ENCODE assay signal across 8 cellular contexts in genomic region chr5:177302354-177303110, GRCh38. TPM values are rescaled to one million over a fixed set of nuclear protein-coding genes. Genes with fewer than 3 reads are reported as not detected.
DNase-seq lines count a peak whose midpoint lies in the region; ATAC-seq and TF ChIP-seq lines count a peak whose summit lies in the region.

No MANE protein-coding gene starts in this region.

- H3K27me3 Mint-ChIP-seq in activated CD4-positive, alpha-beta memory T cell treated with anti-CD3 and anti-CD28 coated beads for 36 hours, result no peaks in the 10 kb centered on the region

- H3K27ac ChIP-seq in left ventricle myocardium inferior (replicated peaks), result peak overlapping the region; percentile 93

- H3K4me1 ChIP-seq in left ventricle myocardium inferior, result peaks cover 65% of the 10 kb centered on the region

- no peaks in the 10 kb centered on the region for H3K9me3 Mint-ChIP-seq in activated CD4-positive, alpha-beta memory T cell treated with anti-CD3 and anti-CD28 coated beads for 36 hours
- H3K9me3 Mint-ChIP-seq in stimulated activated effector memory CD8-positive, alpha-beta T cell treated with anti-CD3 and anti-CD28 coated beads, Interleukin-12 subunit alpha, Interleukin-12 subunit beta, amount 100 ng/mL, for 72 hours, result no peaks in the 10 kb centered on the region

- H3K27ac Mint-ChIP-seq in activated CD4-positive, alpha-beta memory T cell treated with anti-CD3 and anti-CD28 coated beads for 36 hours, result peak overlapping the region; percentile 67
- peak overlapping the region; percentile 86 for H3K27ac Mint-ChIP-seq in stimulated activated effector memory CD8-positive, alpha-beta T cell treated with anti-CD3 and anti-CD28 coated beads, Interleukin-12 subunit alpha, Interleukin-12 subunit beta, amount 100 ng/mL, for 72 hours

- POLR2A ChIA-PET in activated CD4-positive, alpha-beta memory T cell treated with anti-CD3 and anti-CD28 coated beads for 36 hours (lab: Charles Lee), result interaction anchor here (1.7 to 2.0 kb wide), 2 partner anchors 10 to 25 kb away, joined by 3 to 7 read pairs; partner anchors contain the start of gene MXD3

- DNase-seq in left ventricle myocardium inferior (no peak), Right ventricle myocardium inferior (ENCODE audit: missing footprints) (no peak), hepatic stellate cell (ENCODE audit: low spot score) (peak; percentile 37), NCI-H510A (lab: John Stamatoyannopoulos, UW) (no peak), HuH-7.5 (ENCODE audit: low spot score) (no peak)
- no peak for DNase-seq in activated CD4-positive, alpha-beta memory T cell treated with anti-CD3 and anti-CD28 coated beads for 36 hours
- DNase-seq in stimulated activated effector memory CD8-positive, alpha-beta T cell treated with anti-CD3 and anti-CD28 coated beads, Interleukin-12 subunit alpha, Interleukin-12 subunit beta, amount 100 ng/mL, for 72 hours (ENCODE audit: low spot score in 2 of 2), result no peak

- CTCF ChIA-PET in activated CD4-positive, alpha-beta memory T cell treated with anti-CD3 and anti-CD28 coated beads for 36 hours (lab: Charles Lee), result interaction anchor here (1.3 to 2.0 kb wide), 8 partner anchors 7 to 199 kb away, joined by 3 to 14 read pairs (median 4); no protein-coding TSS in a partner anchor

- H3K27me3 ChIP-seq in left ventricle myocardium inferior (ENCODE audit: low read depth), result no peaks in the 10 kb centered on the region

- H3K4me3 Mint-ChIP-seq in activated CD4-positive, alpha-beta memory T cell treated with anti-CD3 and anti-CD28 coated beads for 36 hours, result peak overlapping the region; percentile 96
- peak overlapping the region; percentile 90 for H3K4me3 Mint-ChIP-seq in stimulated activated effector memory CD8-positive, alpha-beta T cell treated with anti-CD3 and anti-CD28 coated beads, Interleukin-12 subunit alpha, Interleukin-12 subunit beta, amount 100 ng/mL, for 72 hours

- H3K4me1 Mint-ChIP-seq in activated CD4-positive, alpha-beta memory T cell treated with anti-CD3 and anti-CD28 coated beads for 36 hours (ENCODE audit: low read depth), result peaks cover 56% of the 10 kb centered on the region
- peaks cover 73% of the 10 kb centered on the region for H3K4me1 Mint-ChIP-seq in stimulated activated effector memory CD8-positive, alpha-beta T cell treated with anti-CD3 and anti-CD28 coated beads, Interleukin-12 subunit alpha, Interleukin-12 subunit beta, amount 100 ng/mL, for 72 hours

- H3K36me3 Mint-ChIP-seq in activated CD4-positive, alpha-beta memory T cell treated with anti-CD3 and anti-CD28 coated beads for 36 hours, result peaks cover 32% of the 10 kb centered on the region
- H3K36me3 Mint-ChIP-seq in stimulated activated effector memory CD8-positive, alpha-beta T cell treated with anti-CD3 and anti-CD28 coated beads, Interleukin-12 subunit alpha, Interleukin-12 subunit beta, amount 100 ng/mL, for 72 hours, result peaks cover 85% of the 10 kb centered on the region

- intact Hi-C loops in left ventricle myocardium inferior (cut with micrococcal nuclease) (no loop called here), Right ventricle myocardium inferior (cut with DNase I) (loop anchor here (5.0 kb wide), 2 partner anchors 65 to 190 kb away; no protein-coding TSS in a partner anchor)
- intact Hi-C loops in activated CD4-positive, alpha-beta memory T cell treated with anti-CD3 and anti-CD28 coated beads for 36 hours (cut with micrococcal nuclease), result loop anchor here (1.0 to 5.0 kb wide), 3 partner anchors 10 to 188 kb away; partner anchors contain the start of gene NSD1

- H3K36me3 ChIP-seq in left ventricle myocardium inferior, result peaks cover 34% of the 10 kb centered on the region

- H3K9me3 ChIP-seq in left ventricle myocardium inferior (replicated peaks), result no peaks in the 10 kb centered on the region

- ATAC-seq in Right ventricle myocardium inferior, result no peak
- no peak for ATAC-seq in stimulated activated effector memory CD8-positive, alpha-beta T cell treated with anti-CD3 and anti-CD28 coated beads, Interleukin-12 subunit alpha, Interleukin-12 subunit beta, amount 100 ng/mL, for 72 hours
- no peak for ATAC-seq in HG03135 (IDR thresholded peaks at IDR 0.05; ENCODE audit: unreplicated experiment)

- peak overlapping the region; percentile 97 for H3K4me3 ChIP-seq in left ventricle myocardium inferior

- no peak for TF ChIP-seq CTCF in left ventricle myocardium inferior (IDR thresholded peaks at IDR 0.05; ENCODE audit: borderline replicate concordance)

RNA-seq across cellular contexts. Expression of gene RAB24, which starts 1.0 kb away (rescaled TPM):
- 25.3 TPM for total RNA-seq in left ventricle myocardium inferior
- 18.9 TPM for total RNA-seq in Right ventricle myocardium inferior
- total RNA-seq in activated CD4-positive, alpha-beta memory T cell treated with anti-CD3 and anti-CD28 coated beads for 36 hours, result 10 to 100 TPM; 21.7 to 22.1 TPM

RNA-seq across cellular contexts. Expression of gene PRELID1, which starts 1.1 kb away (rescaled TPM):
- total RNA-seq in left ventricle myocardium inferior (40.0 TPM), Right ventricle myocardium inferior (34.1 TPM)
- 100 to 1,000 TPM; 247 to 248 TPM for total RNA-seq in activated CD4-positive, alpha-beta memory T cell treated with anti-CD3 and anti-CD28 coated beads for 36 hours

RNA-seq across cellular contexts. Expression of gene MXD3, which starts 9.2 kb away (rescaled TPM):
- 2.3 TPM for total RNA-seq in left ventricle myocardium inferior
- total RNA-seq in Right ventricle myocardium inferior, result 2.0 TPM
- total RNA-seq in activated CD4-positive, alpha-beta memory T cell treated with anti-CD3 and anti-CD28 coated beads for 36 hours, result 10 to 100 TPM; 31.2 to 33.4 TPM

RNA-seq across cellular contexts. Expression of gene LMAN2, which starts 48.9 kb away (rescaled TPM):
- total RNA-seq in left ventricle myocardium inferior (60.0 TPM), Right ventricle myocardium inferior (72.3 TPM)
- 100 to 1,000 TPM in 1 of 2 experiments, 10 to 100 TPM in 1; 98.3 to 104 TPM for total RNA-seq in activated CD4-positive, alpha-beta memory T cell treated with anti-CD3 and anti-CD28 coated beads for 36 hours

RNA-seq across cellular contexts. Expression of gene RGS14, which starts 55.2 kb away (rescaled TPM):
- total RNA-seq in left ventricle myocardium inferior, result 4.6 TPM
- 3.9 TPM for total RNA-seq in Right ventricle myocardium inferior
- total RNA-seq in activated CD4-positive, alpha-beta memory T cell treated with anti-CD3 and anti-CD28 coated beads for 36 hours, result 10 to 100 TPM; 43.9 to 47.2 TPM
